Comparison of ENCODE assay signal across 26 cellular contexts in genomic region chr16:25089346-25089745, GRCh38.
"Had no signal": no experiment of that assay in that cellular context is flagged by ENCODE, and none has a peak within 500 bp of the region (broad histone marks: within the 10 kb centered on the region; RNA-seq: fewer than 3 reads in every experiment).

No MANE protein-coding gene starts in this region.

- DNase-seq: activated CD4-positive, alpha-beta memory T cell treated with anti-CD3 and anti-CD28 coated beads, Interleukin-2, amount 10 ng/mL, durations not matched to agents 7 days and 5 days; activated CD4-positive, alpha-beta T cell treated with anti-CD3 and anti-CD28 coated beads, Interleukin-2, amount 10 ng/mL, durations not matched to agents 7 days and 5 days; activated CD4-positive, CD25-positive, alpha-beta regulatory T cell treated with anti-CD3 and anti-CD28 coated beads, Interleukin-2, amount 50 U/mL, for 72 hours; activated CD8-positive, alpha-beta memory T cell treated with anti-CD3 and anti-CD28 coated beads, Interleukin-2, amount 50 U/mL, for 48 hours; activated gamma-delta T cell treated with Interleukin-2 at 50 U/mL for 16 hours; activated naive CD4-positive, alpha-beta T cell treated with anti-CD3 and anti-CD28 coated beads, Interleukin-2, amount 50 U/mL, for 16 hours; activated T-cell treated with anti-CD3 and anti-CD28 coated beads, Interleukin-2, amount 50 U/mL, for 24 hours; amniotic stem cell; central memory CD4-positive, alpha-beta T cell; endodermal cell; foreskin melanocyte; heart right ventricle; naive thymus-derived CD4-positive, alpha-beta T cell; ovary; right lobe of liver; stimulated activated CD4-positive, alpha-beta T cell treated with anti-CD3 and anti-CD28 coated beads, Interleukin-12 subunit alpha, Interleukin-12 subunit beta, amount 100 ng/mL, for 4 hours; stimulated activated CD4-positive, alpha-beta T cell treated with anti-CD3 and anti-CD28 coated beads, Interleukin-4, amount 100 ng/mL, for 1 hour; T-helper 17 cell; T1000 had no signal

- ATAC-seq: activated T-helper 17 cell treated with anti-CD3 and anti-CD28 coated beads, Interleukin-2, amount 50 U/mL, for 72 hours; heart right ventricle; naive thymus-derived CD4-positive, alpha-beta T cell; right lobe of liver; stimulated activated effector memory CD8-positive, alpha-beta T cell treated with anti-CD3 and anti-CD28 coated beads, Interleukin-12 subunit alpha, Interleukin-12 subunit beta, amount 100 ng/mL, for 72 hours; T-helper 17 cell had no signal

- H3K4me3 Mint-ChIP-seq: activated CD4-positive, alpha-beta memory T cell treated with anti-CD3 and anti-CD28 coated beads, Interleukin-2, amount 10 ng/mL, durations not matched to agents 7 days and 5 days; activated CD4-positive, alpha-beta T cell treated with anti-CD3 and anti-CD28 coated beads, Interleukin-2, amount 10 ng/mL, durations not matched to agents 7 days and 5 days; activated T-cell treated with anti-CD3 and anti-CD28 coated beads, Interleukin-2, amount 50 U/mL, for 24 hours; activated T-helper 17 cell treated with anti-CD3 and anti-CD28 coated beads, Interleukin-2, amount 50 U/mL, for 72 hours; dendritic cell treated with granulocyte-macrophage colony-stimulating factor and Interleukin-4, amounts not matched to agents 40 ng/mL and 50 ng/mL, for 4 days; endodermal cell; mesothelial cell of epicardium; naive thymus-derived CD4-positive, alpha-beta T cell; stimulated activated effector memory CD8-positive, alpha-beta T cell treated with anti-CD3 and anti-CD28 coated beads, Interleukin-12 subunit alpha, Interleukin-12 subunit beta, amount 100 ng/mL, for 72 hours; stimulated activated naive CD8-positive, alpha-beta T cell treated with anti-CD3 and anti-CD28 coated beads, Interleukin-15, Interleukin-2, amounts not matched to agents 100 ng/mL and 50 ng/mL, for 24 hours; T-helper 17 cell had no signal

- H3K36me3 Mint-ChIP-seq: mesothelial cell of epicardium; stimulated activated effector memory CD8-positive, alpha-beta T cell treated with anti-CD3 and anti-CD28 coated beads, Interleukin-12 subunit alpha, Interleukin-12 subunit beta, amount 100 ng/mL, for 72 hours had no signal

- H3K9me3 ChIP-seq: esophagus muscularis mucosa, heart right ventricle, ovary, right lobe of liver had no signal

- H3K27me3 Mint-ChIP-seq: activated CD4-positive, alpha-beta memory T cell treated with anti-CD3 and anti-CD28 coated beads, Interleukin-2, amount 10 ng/mL, durations not matched to agents 7 days and 5 days; activated CD4-positive, alpha-beta T cell treated with anti-CD3 and anti-CD28 coated beads, Interleukin-2, amount 10 ng/mL, durations not matched to agents 7 days and 5 days; activated T-cell treated with anti-CD3 and anti-CD28 coated beads, Interleukin-2, amount 50 U/mL, for 24 hours; activated T-helper 17 cell treated with anti-CD3 and anti-CD28 coated beads, Interleukin-2, amount 50 U/mL, for 72 hours; dendritic cell treated with granulocyte-macrophage colony-stimulating factor and Interleukin-4, amounts not matched to agents 40 ng/mL and 50 ng/mL, for 4 days; stimulated activated naive CD8-positive, alpha-beta T cell treated with anti-CD3 and anti-CD28 coated beads, Interleukin-15, Interleukin-2, amounts not matched to agents 100 ng/mL and 50 ng/mL, for 24 hours; T-helper 17 cell had no signal

- H3K27me3 ChIP-seq: esophagus muscularis mucosa, heart right ventricle, ovary, right lobe of liver had no signal

- H3K27ac Mint-ChIP-seq: activated CD4-positive, alpha-beta memory T cell treated with anti-CD3 and anti-CD28 coated beads, Interleukin-2, amount 10 ng/mL, durations not matched to agents 7 days and 5 days; activated CD4-positive, alpha-beta T cell treated with anti-CD3 and anti-CD28 coated beads, Interleukin-2, amount 10 ng/mL, durations not matched to agents 7 days and 5 days; activated T-cell treated with anti-CD3 and anti-CD28 coated beads, Interleukin-2, amount 50 U/mL, for 24 hours; activated T-helper 17 cell treated with anti-CD3 and anti-CD28 coated beads, Interleukin-2, amount 50 U/mL, for 72 hours; dendritic cell treated with granulocyte-macrophage colony-stimulating factor and Interleukin-4, amounts not matched to agents 40 ng/mL and 50 ng/mL, for 4 days; endodermal cell; mesothelial cell of epicardium; progenitor cell of endocrine pancreas; stimulated activated effector memory CD8-positive, alpha-beta T cell treated with anti-CD3 and anti-CD28 coated beads, Interleukin-12 subunit alpha, Interleukin-12 subunit beta, amount 100 ng/mL, for 72 hours; stimulated activated naive CD8-positive, alpha-beta T cell treated with anti-CD3 and anti-CD28 coated beads, Interleukin-15, Interleukin-2, amounts not matched to agents 100 ng/mL and 50 ng/mL, for 24 hours; T-helper 17 cell had no signal

- H3K4me1 Mint-ChIP-seq: endodermal cell had no signal

- H3K27ac ChIP-seq: esophagus muscularis mucosa, heart right ventricle, ovary, right lobe of liver had no signal

- H3K4me1 ChIP-seq: esophagus muscularis mucosa, right lobe of liver had no signal

- H3K4me3 ChIP-seq: esophagus muscularis mucosa, heart right ventricle, ovary, right lobe of liver had no signal

- H3K36me3 ChIP-seq: heart right ventricle, ovary, right lobe of liver had no signal

- H3K9me3 Mint-ChIP-seq: activated CD4-positive, alpha-beta memory T cell treated with anti-CD3 and anti-CD28 coated beads, Interleukin-2, amount 10 ng/mL, durations not matched to agents 7 days and 5 days; activated CD4-positive, alpha-beta T cell treated with anti-CD3 and anti-CD28 coated beads, Interleukin-2, amount 10 ng/mL, durations not matched to agents 7 days and 5 days; activated T-cell treated with anti-CD3 and anti-CD28 coated beads, Interleukin-2, amount 50 U/mL, for 24 hours; activated T-helper 17 cell treated with anti-CD3 and anti-CD28 coated beads, Interleukin-2, amount 50 U/mL, for 72 hours; dendritic cell treated with granulocyte-macrophage colony-stimulating factor and Interleukin-4, amounts not matched to agents 40 ng/mL and 50 ng/mL, for 4 days; endodermal cell; mesothelial cell of epicardium; naive thymus-derived CD4-positive, alpha-beta T cell; stimulated activated effector memory CD8-positive, alpha-beta T cell treated with anti-CD3 and anti-CD28 coated beads, Interleukin-12 subunit alpha, Interleukin-12 subunit beta, amount 100 ng/mL, for 72 hours; stimulated activated naive CD8-positive, alpha-beta T cell treated with anti-CD3 and anti-CD28 coated beads, Interleukin-15, Interleukin-2, amounts not matched to agents 100 ng/mL and 50 ng/mL, for 24 hours had no signal
